In the genomic region with DNA sequence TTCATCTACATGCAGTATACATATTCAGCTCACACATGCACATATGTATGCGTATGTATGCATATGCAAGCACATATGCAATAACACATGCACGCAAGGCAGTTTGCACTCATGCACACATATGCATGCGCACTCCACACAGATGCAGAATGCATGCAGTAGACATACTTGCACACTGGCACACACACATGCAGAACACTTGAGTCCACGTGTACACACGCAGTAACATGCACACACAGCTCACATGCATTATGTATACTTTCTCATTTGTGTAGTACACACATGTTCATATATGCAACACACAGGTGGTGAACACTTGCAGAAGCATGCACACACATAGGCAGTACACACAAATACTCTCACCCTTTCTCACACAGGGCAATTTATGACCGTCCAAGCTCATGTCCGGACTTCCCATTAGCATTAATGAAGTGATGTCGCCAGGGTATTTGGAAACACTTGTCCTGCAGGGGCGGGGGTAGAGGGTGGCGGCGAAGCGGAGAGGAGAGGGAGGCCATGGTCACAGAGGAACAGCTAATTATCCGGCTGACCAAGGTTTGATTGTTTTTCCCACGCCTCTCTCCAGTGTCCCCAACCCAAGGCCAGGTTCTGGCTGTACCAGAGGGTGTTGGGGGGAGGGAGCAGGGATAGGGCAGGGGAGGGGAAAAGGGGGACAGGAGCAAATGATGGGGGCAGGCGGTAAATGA, we compare ENCODE assay signal across 20 cellular contexts.
"Had no signal": no experiment of that assay in that cellular context is flagged by ENCODE, and none has a peak within 500 bp of the region (broad histone marks: within the 10 kb centered on the region; RNA-seq: fewer than 3 reads in every experiment).

No MANE protein-coding gene starts in this region.

- H3K4me1 ChIP-seq: esophagus muscularis mucosa, gastroesophageal sphincter, left ventricle myocardium inferior, suprapubic skin, upper lobe of left lung had no signal

- H3K36me3 ChIP-seq: esophagus muscularis mucosa, gastroesophageal sphincter, left ventricle myocardium inferior, suprapubic skin, thyroid gland, upper lobe of left lung had no signal

- H3K9me3 ChIP-seq: esophagus muscularis mucosa, gastroesophageal sphincter, left ventricle myocardium inferior, suprapubic skin, thyroid gland, upper lobe of left lung had no signal

- DNase-seq: effector memory CD8-positive, alpha-beta T cell; foreskin fibroblast; glutamatergic neuron; islet precursor cell; left ventricle myocardium inferior; mesendoderm; naive B cell; right cardiac atrium; stimulated activated CD4-positive, alpha-beta T cell treated with anti-CD3 and anti-CD28 coated beads, Interleukin-4, amount 100 ng/mL, for 1 hour; stimulated activated CD8-positive, alpha-beta memory T cell treated with anti-CD3 and anti-CD28 coated beads, Interleukin-4, amount 100 ng/mL, for 48 hours; stimulated activated naive CD8-positive, alpha-beta T cell treated with anti-CD3 and anti-CD28 coated beads, Interleukin-15, Interleukin-2, amounts not matched to agents 100 U/mL and 50 U/mL, for 24 hours; thyroid gland; upper lobe of left lung had no signal

- H3K4me3 ChIP-seq: esophagus muscularis mucosa, gastroesophageal sphincter, left ventricle myocardium inferior, lung, smooth muscle cell, suprapubic skin, thyroid gland, upper lobe of left lung had no signal

- H3K27me3 ChIP-seq: thyroid gland, upper lobe of left lung had no signal

- H3K27ac ChIP-seq: epithelial cell of prostate, esophagus muscularis mucosa, gastroesophageal sphincter, left ventricle myocardium inferior, suprapubic skin, thyroid gland, upper lobe of left lung had no signal

- H3K4me2 ChIP-seq: smooth muscle cell had no signal

- ATAC-seq: effector memory CD8-positive, alpha-beta T cell; gastroesophageal sphincter; right cardiac atrium; stimulated activated effector memory CD8-positive, alpha-beta T cell treated with anti-CD3 and anti-CD28 coated beads, Interleukin-12 subunit alpha, Interleukin-12 subunit beta, amount 100 ng/mL, for 72 hours; stimulated activated naive CD8-positive, alpha-beta T cell treated with anti-CD3 and anti-CD28 coated beads, Interleukin-15, Interleukin-2, amounts not matched to agents 100 U/mL and 50 U/mL, for 24 hours had no signal
